15 cellular contexts compared by ENCODE assay signal in genomic region chr9:114180701-114181582, GRCh38. TPM values are rescaled to one million over a fixed set of nuclear protein-coding genes. Genes with fewer than 3 reads are reported as not detected.
DNase-seq lines count a peak whose midpoint lies in the region; ATAC-seq lines count a peak whose summit lies in the region.
"Had no signal": no experiment of that assay in that cellular context is flagged by ENCODE, and none has a peak within 500 bp of the region (broad histone marks: within the 10 kb centered on the region; RNA-seq: fewer than 3 reads in every experiment).

No MANE protein-coding gene starts in this region.

- intact Hi-C loops in Right ventricle myocardium inferior (cut with DNase I) = no loop called here
- intact Hi-C loops in cardiac septum (cut with DNase I) = loop anchor here (2.0 kb wide), 1 partner anchor 58 kb away; no protein-coding TSS in a partner anchor
- intact Hi-C loops in right cardiac atrium (cut with DNase I) = no loop called here

- no peaks in the 10 kb centered on the region for H3K9me3 Mint-ChIP-seq in activated naive CD4-positive, alpha-beta T cell treated with anti-CD3 and anti-CD28 coated beads, Interleukin-2, amount 50 U/mL, for 72 hours
- H3K9me3 Mint-ChIP-seq: stimulated activated naive CD8-positive, alpha-beta T cell treated with anti-CD3 and anti-CD28 coated beads, Interleukin-15, Interleukin-2, amounts not matched to agents 100 ng/mL and 50 ng/mL, for 24 hours had no signal

- WGBS in right cardiac atrium = 18% methylated on average over 14 of the region's 14 CpGs
- no CpG with 5 or more reads among the region's 14 CpGs for WGBS in neuronal stem cell (ENCODE audit: extremely low coverage in 2 of 2, insufficient read length in 2 of 2, insufficient replicate concordance in 1 of 2), 2 donors

- H3K18ac ChIP-seq in neuronal stem cell (ENCODE audit: low read length) = peak overlapping the region; percentile 58

- no peak overlapping the region for H4K8ac ChIP-seq in neuronal stem cell (ENCODE audit: low read depth, low read length)

- H3K36me3 Mint-ChIP-seq in activated naive CD4-positive, alpha-beta T cell treated with anti-CD3 and anti-CD28 coated beads, Interleukin-2, amount 50 U/mL, for 72 hours = no peaks in the 10 kb centered on the region
- H3K36me3 Mint-ChIP-seq: activated CD8-positive, alpha-beta memory T cell treated with anti-CD3 and anti-CD28 coated beads, Interleukin-2, amount 10 ng/mL, durations not matched to agents 7 days and 5 days had no signal

- no peak overlapping the region for H2BK120ac ChIP-seq in neuronal stem cell (ENCODE audit: low read depth, low read length)

- H3K27me3 ChIP-seq in right cardiac atrium (ENCODE audit: control insufficient read depth, insufficient read depth) (no peaks in the 10 kb centered on the region), neuronal stem cell (ENCODE audit: control insufficient read depth in 3 of 3, insufficient read depth in 3 of 3, low read depth in 1 of 3, low read length in 3 of 3) (no peaks in the 10 kb centered on the region)

- ATAC-seq in Right ventricle myocardium inferior = peak; percentile 52
- ATAC-seq in right cardiac atrium = peak; percentile 17 to 43
- no peak for ATAC-seq in GM19467 (IDR thresholded peaks at IDR 0.05; ENCODE audit: unreplicated experiment)
- ATAC-seq in activated naive CD4-positive, alpha-beta T cell treated with anti-CD3 and anti-CD28 coated beads, Interleukin-2, amount 50 U/mL, for 72 hours = no peak
- no peak for ATAC-seq in HG03196 (IDR thresholded peaks at IDR 0.05; ENCODE audit: unreplicated experiment)
- no peak for ATAC-seq in GM18909 (IDR thresholded peaks at IDR 0.05; ENCODE audit: poor library complexity, unreplicated experiment)
- ATAC-seq: activated CD8-positive, alpha-beta memory T cell treated with anti-CD3 and anti-CD28 coated beads, Interleukin-2, amount 10 ng/mL, durations not matched to agents 7 days and 5 days had no signal

- no peak overlapping the region for H3K4ac ChIP-seq in neuronal stem cell (ENCODE audit: low read length)

- H4K91ac ChIP-seq in neuronal stem cell (ENCODE audit: low read depth, low read length, poor library complexity) = no peak overlapping the region

- H3K27ac Mint-ChIP-seq in activated naive CD4-positive, alpha-beta T cell treated with anti-CD3 and anti-CD28 coated beads, Interleukin-2, amount 50 U/mL, for 72 hours = no peak overlapping the region
- H3K27ac Mint-ChIP-seq: activated CD8-positive, alpha-beta memory T cell treated with anti-CD3 and anti-CD28 coated beads, Interleukin-2, amount 10 ng/mL, durations not matched to agents 7 days and 5 days; stimulated activated naive CD8-positive, alpha-beta T cell treated with anti-CD3 and anti-CD28 coated beads, Interleukin-15, Interleukin-2, amounts not matched to agents 100 ng/mL and 50 ng/mL, for 24 hours had no signal

- H2AFZ ChIP-seq in neuronal stem cell (ENCODE audit: low read length) = peak overlapping the region; percentile 30

- no peaks in the 10 kb centered on the region for H3K79me1 ChIP-seq in neuronal stem cell (ENCODE audit: low read depth, low read length)

- no peaks in the 10 kb centered on the region for H3K9me3 ChIP-seq in right cardiac atrium (ENCODE audit: control insufficient read depth, low read length)
- no peaks in the 10 kb centered on the region for H3K9me3 ChIP-seq in neuronal stem cell (replicated peaks in 1 of 2; ENCODE audit: control insufficient read depth in 2 of 2, insufficient read depth in 1 of 2, low read depth in 1 of 2, low read length in 2 of 2)

- H2AK5ac ChIP-seq in neuronal stem cell (ENCODE audit: low read depth, low read length) = peak overlapping the region; percentile 34

- no peak overlapping the region for H2BK15ac ChIP-seq in neuronal stem cell (ENCODE audit: low read length)

- H3K4me1 ChIP-seq in right cardiac atrium (ENCODE audit: control insufficient read depth, insufficient read depth, low read length) = peaks cover 21% of the 10 kb centered on the region
- H3K4me1 ChIP-seq in neuronal stem cell (ENCODE audit: control insufficient read depth in 2 of 2, insufficient read depth in 1 of 2, low read depth in 1 of 2, low read length in 2 of 2) = peaks cover 15 to 18% of the 10 kb centered on the region in 2 donors

- H3K14ac ChIP-seq in neuronal stem cell (ENCODE audit: low read length) = no peak overlapping the region

- H2BK12ac ChIP-seq in neuronal stem cell (ENCODE audit: low read length) = no peak overlapping the region

- H3K27ac ChIP-seq in right cardiac atrium (ENCODE audit: low read length) (peak overlapping the region; percentile 19), neuronal stem cell (replicated peaks; ENCODE audit: low read length) (no peak overlapping the region)
- H3K27ac ChIP-seq: 22Rv1 had no signal

- H2BK5ac ChIP-seq in neuronal stem cell (ENCODE audit: low read length) = no peak overlapping the region

- no peak overlapping the region for H3K4me2 ChIP-seq in neuronal stem cell (ENCODE audit: insufficient read depth, low read length, poor library complexity, severe bottlenecking)

- H3K4me3 ChIP-seq in right cardiac atrium (ENCODE audit: low read length) = no peak overlapping the region
- no peak overlapping the region for H3K4me3 ChIP-seq in neuronal stem cell (ENCODE audit: low read length in 2 of 2)

- H3K23ac ChIP-seq in neuronal stem cell (ENCODE audit: low read depth, low read length, poor library complexity) = no peak overlapping the region

- H3K36me3 ChIP-seq in neuronal stem cell (replicated peaks in 1 of 2; ENCODE audit: control insufficient read depth in 2 of 2, insufficient read depth in 2 of 2, low read length in 2 of 2) = peaks cover 0 to 7% of the 10 kb centered on the region in 2 donors

- no peak overlapping the region for H3K9ac ChIP-seq in neuronal stem cell (ENCODE audit: low read depth, low read length, poor library complexity)

- DNase-seq in Right ventricle myocardium inferior (ENCODE audit: missing footprints) = no peak
- no peak for DNase-seq in cardiac septum (ENCODE audit: low spot score)
- peak in 2 of 3 donors; percentile 62 to 76 for DNase-seq in right cardiac atrium
- DNase-seq in neuronal stem cell (ENCODE audit: low spot score) = no peak
- DNase-seq in activated naive CD4-positive, alpha-beta T cell treated with anti-CD3 and anti-CD28 coated beads, Interleukin-2, amount 50 U/mL, for 72 hours (ENCODE audit: low spot score in 2 of 2) = no peak
- DNase-seq: activated CD8-positive, alpha-beta memory T cell treated with anti-CD3 and anti-CD28 coated beads, Interleukin-2, amount 10 ng/mL, durations not matched to agents 7 days and 5 days; NCI-H446 treated with DMSO at 0.1 percent for 48 hours; nucleus accumbens; RPMI8226; stimulated activated CD4-positive, alpha-beta T cell treated with anti-CD3 and anti-CD28 coated beads, Interleukin-2, amount 100 ng/mL, for 48 hours had no signal

RNA-seq across cellular contexts. Expression of gene COL27A1, which starts 25.6 kb away (rescaled TPM):
- total RNA-seq in Right ventricle myocardium inferior = 9.8 TPM
- total RNA-seq in cardiac septum = 12.8 TPM
- total RNA-seq in right cardiac atrium = 1 to 10 TPM; 2.6 to 8.4 (median 7.1) TPM
- 10.3 TPM for polyA plus RNA-seq in right cardiac atrium
- polyA plus RNA-seq in neuronal stem cell (2013, experiment 1 of 2) = 11.1 TPM
- 11.1 TPM for polyA plus RNA-seq in neuronal stem cell (2013, experiment 2 of 2)
- total RNA-seq in activated naive CD4-positive, alpha-beta T cell treated with anti-CD3 and anti-CD28 coated beads, Interleukin-2, amount 50 U/mL, for 72 hours = 10 to 100 TPM in 1 of 2 donors, 1 to 10 TPM in 1; 2.3 to 26.7 TPM

Comparison
In these comparisons a context has a peak if more than half of its experiments do, and no peak if none do; other contexts are left out.
1. DNase-seq: peak in right cardiac atrium (2 of 3); none in Right ventricle myocardium inferior (single experiment), cardiac septum (single experiment), neuronal stem cell (single experiment) and activated naive CD4-positive, alpha-beta T cell treated with anti-CD3 and anti-CD28 coated beads, Interleukin-2, amount 50 U/mL, for 72 hours (0 of 2).
2. ATAC-seq: peak in Right ventricle myocardium inferior (single experiment) and right cardiac atrium (2 of 2); none in GM19467 (single experiment), activated naive CD4-positive, alpha-beta T cell treated with anti-CD3 and anti-CD28 coated beads, Interleukin-2, amount 50 U/mL, for 72 hours (0 of 2), HG03196 (single experiment) and GM18909 (single experiment).